In the genomic region with DNA sequence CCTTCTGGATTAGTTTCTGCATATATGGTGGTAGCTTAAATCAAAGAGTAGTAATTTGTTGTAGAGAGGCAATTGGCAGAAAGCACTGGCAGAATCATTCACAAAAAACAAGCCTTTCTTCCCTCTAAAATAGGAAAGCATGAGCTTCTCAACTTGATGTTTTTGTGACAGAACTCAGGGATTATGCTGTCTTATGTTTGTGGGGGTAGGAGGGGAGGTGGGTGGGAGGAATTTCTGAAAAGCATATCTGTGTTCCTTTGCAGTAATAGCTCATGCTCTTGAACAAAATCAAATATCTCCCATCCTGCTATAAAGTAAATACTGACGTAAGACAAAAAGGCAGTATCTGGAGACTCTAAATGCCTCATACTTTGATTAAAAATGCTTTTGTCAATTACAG, we compare ENCODE assay signal across 23 cellular contexts.
"Had no signal": no experiment of that assay in that cellular context is flagged by ENCODE, and none has a peak within 500 bp of the region (broad histone marks: within the 10 kb centered on the region; RNA-seq: fewer than 3 reads in every experiment).

No MANE protein-coding gene starts in this region.

- H3K4me3 ChIP-seq: hepatocyte, left ventricle myocardium inferior, lung, psoas muscle, right atrium auricular region, right lobe of liver, smooth muscle cell, tibial nerve, uterus had no signal

- H2AFZ ChIP-seq: hepatocyte, parathyroid adenoma had no signal

- H3K9ac ChIP-seq: parathyroid adenoma had no signal

- H3K36me3 ChIP-seq: left ventricle myocardium inferior, right atrium auricular region, right lobe of liver, tibial nerve, uterus had no signal

- H3K4me1 ChIP-seq: left ventricle myocardium inferior, parathyroid adenoma, psoas muscle, right atrium auricular region, right lobe of liver, uterus had no signal

- H3K4me2 ChIP-seq: hepatocyte, smooth muscle cell had no signal

- H3K79me2 ChIP-seq: hepatocyte, parathyroid adenoma had no signal

- H3K27ac ChIP-seq: hepatocyte, left ventricle myocardium inferior, parathyroid adenoma, psoas muscle, right atrium auricular region, right lobe of liver, tibial nerve, uterus had no signal

- H3K9me3 ChIP-seq: left ventricle myocardium inferior, psoas muscle, right atrium auricular region, right lobe of liver, tibial nerve, uterus had no signal

- ATAC-seq: natural killer cell; psoas muscle; right lobe of liver; stimulated activated memory B cell treated with anti-CD40 and anti-IgM and Interleukin-4, amounts not matched to agents 10 μg/mL and 1 μg/mL and 100 μg/mL, for 72 hours; stimulated activated naive CD8-positive, alpha-beta T cell treated with anti-CD3 and anti-CD28 coated beads, Interleukin-15, amount 100 ng/mL, for 72 hours had no signal

- H3K27me3 ChIP-seq: hepatocyte, right atrium auricular region, right lobe of liver, tibial nerve, uterus had no signal

- DNase-seq: islet precursor cell; left ventricle myocardium inferior; mesendoderm; naive B cell; natural killer cell; nephron progenitor cell; psoas muscle; right lobe of liver; stimulated activated CD4-positive, alpha-beta T cell treated with anti-CD3 and anti-CD28 coated beads, Interleukin-1b, Interleukin-23, amount 100 ng/mL, for 48 hours; stimulated activated CD4-positive, alpha-beta T cell treated with anti-CD3 and anti-CD28 coated beads, Interleukin-2, amount 100 ng/mL, for 48 hours; stimulated activated CD4-positive, alpha-beta T cell treated with anti-CD3 and anti-CD28 coated beads, Interleukin-4, amount 100 ng/mL, for 4 hours; stimulated activated CD8-positive, alpha-beta memory T cell treated with anti-CD3 and anti-CD28 coated beads, Interleukin-4, amount 100 ng/mL, for 48 hours; stimulated activated naive CD4-positive, alpha-beta T cell treated with Interleukin-2 at 50 U/mL for 16 hours; stimulated activated naive CD8-positive, alpha-beta T cell treated with anti-CD3 and anti-CD28 coated beads, Interleukin-15, amount 100 ng/mL, for 72 hours; substantia nigra; uterus had no signal
